Comparison of ENCODE assay signal across 8 cellular contexts in genomic region chr10:11145498-11145855, GRCh38.
DNase-seq lines count a peak whose midpoint lies in the region; ATAC-seq and TF ChIP-seq lines count a peak whose summit lies in the region.

No MANE protein-coding gene starts in this region.

- H3K27me3 ChIP-seq in SU-DHL-6 (ENCODE audit: low read length), result no peaks in the 10 kb centered on the region

- peak overlapping the region; percentile 40 for H3K27ac ChIP-seq in SU-DHL-6 (ENCODE audit: low read depth, low read length)

- H3K9me3 ChIP-seq in SU-DHL-6 (ENCODE audit: insufficient read depth, low read length), result no peaks in the 10 kb centered on the region

- TF ChIP-seq CTCF in SU-DHL-6 (IDR thresholded peaks at IDR 0.05; ENCODE audit: insufficient read depth, low read length, poor library complexity, severe bottlenecking) (no peak), choroid plexus epithelial cell (conservative IDR thresholded peaks at IDR 0.05; ENCODE audit: low read depth, low read length) (no peak)

- peaks cover 5% of the 10 kb centered on the region; the same call in 1 of the 2 replicates for H3F3A ChIP-seq in SU-DHL-6 (ENCODE audit: insufficient read depth)

- no peaks in the 10 kb centered on the region for H3K79me2 ChIP-seq in SU-DHL-6 (ENCODE audit: insufficient read depth, low read length)

- peak overlapping the region; percentile 12 for H3K4me3 ChIP-seq in SU-DHL-6 (ENCODE audit: insufficient read depth, low read length, poor library complexity, severe bottlenecking)
- no peak overlapping the region for H3K4me3 ChIP-seq in choroid plexus epithelial cell (ENCODE audit: low read depth, low read length)

- no peaks in the 10 kb centered on the region for H3K9me2 ChIP-seq in SU-DHL-6 (replicated peaks; ENCODE audit: insufficient read depth, low read length)

- peak overlapping the region; percentile 57 for H3K4me2 ChIP-seq in SU-DHL-6 (ENCODE audit: low read depth, low read length, poor library complexity, severe bottlenecking)

- no peaks in the 10 kb centered on the region for H4K20me1 ChIP-seq in SU-DHL-6 (ENCODE audit: low read depth, low read length)

- peak; percentile 87 for ATAC-seq in GM18909 (IDR thresholded peaks at IDR 0.05; ENCODE audit: poor library complexity, unreplicated experiment)
- ATAC-seq in HG02981 (IDR thresholded peaks at IDR 0.05; ENCODE audit: unreplicated experiment), result peak; percentile 55

- peak overlapping the region; percentile 33 for H3K9ac ChIP-seq in SU-DHL-6 (ENCODE audit: low read length)

- peak overlapping the region; percentile 98 for H2AFZ ChIP-seq in SU-DHL-6 (ENCODE audit: low read depth, low read length, severe bottlenecking)

- DNase-seq in choroid plexus epithelial cell (ENCODE audit: low read depth) (peak; percentile 7), NCI-H446 treated with DMSO at 0.1 percent for 48 hours (lab: John Stamatoyannopoulos, UW) (no peak), NCI-H1436 (lab: John Stamatoyannopoulos, UW) (no peak), T1000 (lab: John Stamatoyannopoulos, UW) (no peak)
- DNase-seq in stimulated activated CD4-positive, alpha-beta T cell treated with anti-CD3 and anti-CD28 coated beads, Interleukin-1b, Interleukin-23, amount 100 ng/mL, for 48 hours, result peak; percentile 54

- H3K36me3 ChIP-seq in SU-DHL-6 (ENCODE audit: low read length), result no peaks in the 10 kb centered on the region

Comparison
In these comparisons a context has a peak if more than half of its experiments do, and no peak if none do; other contexts are left out.
1. DNase-seq: peak in choroid plexus epithelial cell (single experiment) and stimulated activated CD4-positive, alpha-beta T cell treated with anti-CD3 and anti-CD28 coated beads, Interleukin-1b, Interleukin-23, amount 100 ng/mL, for 48 hours (single experiment); none in NCI-H446 treated with DMSO at 0.1 percent for 48 hours (single experiment), NCI-H1436 (single experiment) and T1000 (single experiment).